Comparison of ENCODE assay signal across 18 cellular contexts in genomic region chr13:97234742-97235141, GRCh38. TPM values are rescaled to one million over a fixed set of nuclear protein-coding genes. Genes with fewer than 3 reads are reported as not detected.
DNase-seq lines count a peak whose midpoint lies in the region; ATAC-seq and TF ChIP-seq lines count a peak whose summit lies in the region.
"Had no signal": no experiment of that assay in that cellular context is flagged by ENCODE, and none has a peak within 500 bp of the region (broad histone marks: within the 10 kb centered on the region; RNA-seq: fewer than 3 reads in every experiment).

No MANE protein-coding gene starts in this region.

- DNase-seq in HFFc6 (no peak), caudate nucleus (lab: John Stamatoyannopoulos, UW) (peak in 1 of 61 donors; percentile 6), kidney tubule cell (ENCODE audit: low spot score) (peak; percentile 62), progenitor cell of endocrine pancreas (ENCODE audit: low spot score, unreplicated experiment) (no peak), Kasumi-1 (lab: John Stamatoyannopoulos, UW) (no peak), COLO829 (ENCODE audit: low spot score) (no peak)
- DNase-seq in activated naive CD8-positive, alpha-beta T cell treated with anti-CD3 and anti-CD28 coated beads, Interleukin-2, amount 50 U/mL, for 24 hours = no peak
- DNase-seq in activated CD4-positive, alpha-beta T cell treated with anti-CD3 and anti-CD28 coated beads for 1 hour = no peak
- DNase-seq: activated CD8-positive, alpha-beta T cell treated with anti-CD3 and anti-CD28 coated beads, Interleukin-2, amount 10 ng/mL, durations not matched to agents 7 days and 5 days; amniotic stem cell; CD8-positive, alpha-beta memory T cell; cortex of kidney; NCI-H146; occipital lobe; T-cell had no signal

- H3K36me3 Mint-ChIP-seq in HFFc6 (ENCODE audit: low read depth) = peaks cover 58% of the 10 kb centered on the region
- peaks cover 18% of the 10 kb centered on the region for H3K36me3 Mint-ChIP-seq in progenitor cell of endocrine pancreas (ENCODE audit: insufficient read depth)
- peaks cover 8% of the 10 kb centered on the region for H3K36me3 Mint-ChIP-seq in activated naive CD8-positive, alpha-beta T cell treated with anti-CD3 and anti-CD28 coated beads, Interleukin-2, amount 50 U/mL, for 24 hours (ENCODE audit: low read depth)

- H3K4me3 Mint-ChIP-seq in HFFc6 = no peak overlapping the region; the same call in 1 of the 2 replicates
- H3K4me3 Mint-ChIP-seq in progenitor cell of endocrine pancreas (ENCODE audit: low read depth) = no peak overlapping the region
- no peak overlapping the region for H3K4me3 Mint-ChIP-seq in activated naive CD8-positive, alpha-beta T cell treated with anti-CD3 and anti-CD28 coated beads, Interleukin-2, amount 50 U/mL, for 24 hours
- H3K4me3 Mint-ChIP-seq: activated CD8-positive, alpha-beta T cell treated with anti-CD3 and anti-CD28 coated beads, Interleukin-2, amount 10 ng/mL, durations not matched to agents 7 days and 5 days; CD8-positive, alpha-beta memory T cell; memory B cell; stimulated activated memory B cell treated with anti-CD40 and anti-IgM and Interleukin-4, amounts not matched to agents 10 μg/mL and 1 μg/mL and 100 μg/mL, for 72 hours; T-cell had no signal

- ATAC-seq in activated naive CD8-positive, alpha-beta T cell treated with anti-CD3 and anti-CD28 coated beads, Interleukin-2, amount 50 U/mL, for 24 hours = no peak
- ATAC-seq: activated CD8-positive, alpha-beta T cell treated with anti-CD3 and anti-CD28 coated beads, Interleukin-2, amount 10 ng/mL, durations not matched to agents 7 days and 5 days; stimulated activated memory B cell treated with anti-CD40 and anti-IgM and Interleukin-4, amounts not matched to agents 10 μg/mL and 1 μg/mL and 100 μg/mL, for 72 hours; T-cell had no signal

- peaks cover 3% of the 10 kb centered on the region for H3K27me3 Mint-ChIP-seq in HFFc6 (ENCODE audit: insufficient read depth)
- no peaks in the 10 kb centered on the region for H3K27me3 Mint-ChIP-seq in progenitor cell of endocrine pancreas
- H3K27me3 Mint-ChIP-seq in activated naive CD8-positive, alpha-beta T cell treated with anti-CD3 and anti-CD28 coated beads, Interleukin-2, amount 50 U/mL, for 24 hours = no peaks in the 10 kb centered on the region
- H3K27me3 Mint-ChIP-seq: CD8-positive, alpha-beta memory T cell; memory B cell; stimulated activated memory B cell treated with anti-CD40 and anti-IgM and Interleukin-4, amounts not matched to agents 10 μg/mL and 1 μg/mL and 100 μg/mL, for 72 hours; T-cell had no signal

- H3K4me1 Mint-ChIP-seq in HFFc6 (ENCODE audit: low read depth) = peaks cover 100% of the 10 kb centered on the region
- H3K4me1 Mint-ChIP-seq in progenitor cell of endocrine pancreas (ENCODE audit: low read depth) = peaks cover 40% of the 10 kb centered on the region
- H3K4me1 Mint-ChIP-seq in activated naive CD8-positive, alpha-beta T cell treated with anti-CD3 and anti-CD28 coated beads, Interleukin-2, amount 50 U/mL, for 24 hours = peaks cover 29% of the 10 kb centered on the region

- TF ChIP-seq CTCF in HFFc6 (IDR thresholded peaks at IDR 0.05) (no peak), progenitor cell of endocrine pancreas (IDR thresholded peaks at IDR 0.05; ENCODE audit: unreplicated experiment) (no peak)

- H3K9me3 Mint-ChIP-seq in HFFc6 (no peaks in the 10 kb centered on the region), progenitor cell of endocrine pancreas (ENCODE audit: low read depth) (no peaks in the 10 kb centered on the region)
- H3K9me3 Mint-ChIP-seq in activated naive CD8-positive, alpha-beta T cell treated with anti-CD3 and anti-CD28 coated beads, Interleukin-2, amount 50 U/mL, for 24 hours = no peaks in the 10 kb centered on the region
- H3K9me3 Mint-ChIP-seq: CD8-positive, alpha-beta memory T cell; memory B cell; stimulated activated memory B cell treated with anti-CD40 and anti-IgM and Interleukin-4, amounts not matched to agents 10 μg/mL and 1 μg/mL and 100 μg/mL, for 72 hours; T-cell had no signal

- peak overlapping the region; percentile 76 for H3K27ac ChIP-seq in caudate nucleus (ENCODE audit: low read depth, low read length)
- H3K27ac ChIP-seq: VCaP had no signal

- peak overlapping the region; percentile 81; the same call in 1 of the 2 replicates for H3K27ac Mint-ChIP-seq in HFFc6
- peak overlapping the region; percentile 84 for H3K27ac Mint-ChIP-seq in progenitor cell of endocrine pancreas
- no peak overlapping the region for H3K27ac Mint-ChIP-seq in activated naive CD8-positive, alpha-beta T cell treated with anti-CD3 and anti-CD28 coated beads, Interleukin-2, amount 50 U/mL, for 24 hours
- H3K27ac Mint-ChIP-seq: activated CD8-positive, alpha-beta T cell treated with anti-CD3 and anti-CD28 coated beads, Interleukin-2, amount 10 ng/mL, durations not matched to agents 7 days and 5 days; memory B cell; stimulated activated memory B cell treated with anti-CD40 and anti-IgM and Interleukin-4, amounts not matched to agents 10 μg/mL and 1 μg/mL and 100 μg/mL, for 72 hours; T-cell had no signal

RNA-seq across cellular contexts. Expression of gene MBNL2, which starts 12.6 kb away (rescaled TPM):
- total RNA-seq in HFFc6 (2021; fragmentation: NEBNext Ultra II Directional; extraction: Animal tissue kit (Norgen Biotek cat#: 25700)) = 100 to 1,000 TPM in 3 of 6 experiments, 10 to 100 TPM in 3; 78.5 to 138 (median 99.8) TPM
- total RNA-seq in progenitor cell of endocrine pancreas = 51.3 and 51.4 TPM in 2 replicates
